In the genomic region with DNA sequence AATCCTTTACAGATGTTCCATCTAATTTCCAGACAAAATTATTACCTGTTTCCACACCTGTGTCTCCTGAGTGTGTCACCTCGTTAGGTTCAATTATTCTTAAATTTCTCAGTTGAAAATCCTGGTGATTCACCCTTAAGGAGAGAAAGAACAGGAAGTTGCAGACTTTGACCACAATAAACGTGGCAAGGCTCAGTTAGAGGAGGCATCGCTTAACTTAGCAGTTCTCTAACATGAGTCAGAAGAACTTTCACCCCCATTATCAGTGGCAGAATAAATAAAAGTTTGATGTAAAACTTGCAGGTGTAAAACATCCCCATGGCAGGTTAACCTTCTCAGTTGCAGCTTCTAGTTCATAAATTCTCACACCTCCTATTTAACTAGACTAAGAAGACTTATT, we compare ENCODE assay signal across 8 cellular contexts. TPM values are rescaled to one million over a fixed set of nuclear protein-coding genes. Genes with fewer than 3 reads are reported as not detected.
A peak's percentile ranks its signal among the peaks of the same experiment; 100 is the strongest.
DNase-seq lines count a peak whose midpoint lies in the region; ATAC-seq, FAIRE-seq and TF ChIP-seq lines count a peak whose summit lies in the region.

No MANE protein-coding gene starts in this region.

- H3K27me3 Mint-ChIP-seq in central memory CD8-positive, alpha-beta T cell, result no peaks in the 10 kb centered on the region

- peak; percentile 43 for FAIRE-seq in pancreas (lab: Jason Lieb, UNC)

- peak overlapping the region; percentile 85 for H3K27ac Mint-ChIP-seq in central memory CD8-positive, alpha-beta T cell (ENCODE audit: low read depth)

- peak overlapping the region in 2 of 4 donors; percentile 36 for H3K4me3 ChIP-seq in pancreas

- no peaks in the 10 kb centered on the region for H3K36me3 ChIP-seq in pancreas

- ATAC-seq in central memory CD8-positive, alpha-beta T cell (replicated peaks; ENCODE audit: extremely low read depth, poor library complexity, severe bottlenecking), result peak; percentile 76
- ATAC-seq in pancreas (peak; percentile 84 to 89 (median 87)), HG03045 (IDR thresholded peaks at IDR 0.05; ENCODE audit: unreplicated experiment) (no peak)

- no peaks in the 10 kb centered on the region for H3K27me3 ChIP-seq in pancreas

- peak; percentile 73 for DNase-seq in CD1c-positive myeloid dendritic cell (ENCODE audit: extremely low spot score)
- peak; percentile 86 for DNase-seq in HCEC 1CT
- DNase-seq in SIG-M5 (lab: John Stamatoyannopoulos, UW), result peak; percentile 65
- peak in 1 of 2 donors; percentile 27 for DNase-seq in central memory CD8-positive, alpha-beta T cell (ENCODE audit: low spot score in 2 of 2)
- peak in 3 of 6 donors; percentile 57 to 65 (median 57) for DNase-seq in pancreas
- DNase-seq in NCI-H146 (lab: John Stamatoyannopoulos, UW), result no peak
- DNase-seq in NCI-H2227 (lab: John Stamatoyannopoulos, UW; ENCODE audit: unreplicated experiment), result no peak

- no peak for TF ChIP-seq CTCF in pancreas (IDR thresholded peaks at IDR 0.05)

- peaks cover 4% of the 10 kb centered on the region for H3K36me3 Mint-ChIP-seq in central memory CD8-positive, alpha-beta T cell (ENCODE audit: insufficient read depth)

- H3K4me3 Mint-ChIP-seq in central memory CD8-positive, alpha-beta T cell, result peak overlapping the region; percentile 54

- no peaks in the 10 kb centered on the region for H3K9me3 Mint-ChIP-seq in central memory CD8-positive, alpha-beta T cell

- no peaks in the 10 kb centered on the region for H3K9me3 ChIP-seq in pancreas

- WGBS in pancreas, 2 donors, result 22 to 23% methylated on average over 3 of the region's 3 CpGs

- H3K4me1 ChIP-seq in pancreas, result peaks cover 30 to 35% (median 33%) of the 10 kb centered on the region in 3 donors

- peak overlapping the region; percentile 73 to 86 (median 80) for H3K27ac ChIP-seq in pancreas

- peaks cover 81% of the 10 kb centered on the region for H3K4me1 Mint-ChIP-seq in central memory CD8-positive, alpha-beta T cell

- intact Hi-C loops in pancreas (cut with DNase I), result no loop called here

RNA-seq across cellular contexts. Expression of gene XPNPEP1, which starts 8.3 kb away (rescaled TPM):
- total RNA-seq in pancreas, result 100 to 1,000 TPM in 1 of 6 donors, 10 to 100 TPM in 5; 66.9 to 112 (median 83.3) TPM
- polyA plus RNA-seq in pancreas, result 10 to 100 TPM; 34.1 to 69.3 TPM

Comparison
In these comparisons a context has a peak if more than half of its experiments do, and no peak if none do; other contexts are left out.
1. DNase-seq: peak in CD1c-positive myeloid dendritic cell (single experiment), HCEC 1CT (single experiment) and SIG-M5 (single experiment); none in NCI-H146 (single experiment) and NCI-H2227 (single experiment).